32 cellular contexts compared by ENCODE assay signal in genomic region chr2:32379352-32379751, GRCh38. TPM values are rescaled to one million over a fixed set of nuclear protein-coding genes. Genes with fewer than 3 reads are reported as not detected.
DNase-seq lines count a peak whose midpoint lies in the region; ATAC-seq, FAIRE-seq and TF ChIP-seq lines count a peak whose summit lies in the region.
"Had no signal": no experiment of that assay in that cellular context is flagged by ENCODE, and none has a peak within 500 bp of the region (broad histone marks: within the 10 kb centered on the region; RNA-seq: fewer than 3 reads in every experiment).

No MANE protein-coding gene starts in this region.

- no peak for DNase-seq in A549 (ENCODE audit: low read depth in 1 of 2, low spot score in 1 of 2)
- no peak for DNase-seq in HFFc6
- no peak for DNase-seq in endodermal cell
- DNase-seq in mucosa of descending colon, result no peak
- DNase-seq in dedifferentiated amniotic fluid mesenchymal stem cell (ENCODE audit: extremely low spot score), result no peak
- no peak for DNase-seq in activated gamma-delta T cell (lab: John Stamatoyannopoulos, UW)
- no peak for DNase-seq in lower leg skin (ENCODE audit: low spot score in 2 of 2)
- DNase-seq: activated CD4-positive, alpha-beta T cell treated with anti-CD3 and anti-CD28 coated beads, Interleukin-2, amount 10 ng/mL, durations not matched to agents 7 days and 5 days; amygdala; Calu3; DND-41; effector memory CD4-positive, alpha-beta T cell; foreskin keratinocyte; KG1; MM.1S; naive thymus-derived CD4-positive, alpha-beta T cell; NCI-H2029 treated with DMSO at 0.1 percent for 48 hours; NCI-H2227 treated with DMSO at 0.1 percent for 48 hours; NCI-H748 treated with DMSO at 0.1 percent for 48 hours; ovary; right cardiac atrium; stimulated activated CD4-positive, alpha-beta T cell treated with anti-CD3 and anti-CD28 coated beads, Interleukin-12 subunit alpha, Interleukin-12 subunit beta, amount 100 ng/mL, for 4 hours; stimulated activated CD4-positive, alpha-beta T cell treated with anti-CD3 and anti-CD28 coated beads, Interleukin-4, amount 100 ng/mL, for 24 hours; stimulated activated naive B cell treated with anti-CD40 and anti-IgM and Interleukin-4, amounts not matched to agents 10 μg/mL and 1 μg/mL and 100 μg/mL, for 72 hours; upper lobe of right lung; WERI-Rb-1 had no signal

- H3K4me1 Mint-ChIP-seq in HFFc6 (ENCODE audit: low read depth) (peaks cover 40% of the 10 kb centered on the region), endodermal cell (peaks cover 33% of the 10 kb centered on the region)

- CTCF ChIA-PET in A549 (lab: Yijun Ruan, JAX), result no interaction called here

- H3K9me3 ChIP-seq in A549 (no peaks in the 10 kb centered on the region), endodermal cell (ENCODE audit: control insufficient read depth, low read length) (no peaks in the 10 kb centered on the region), mucosa of descending colon (no peaks in the 10 kb centered on the region)
- H3K9me3 ChIP-seq: esophagus muscularis mucosa, ovary, upper lobe of right lung had no signal

- H3K27ac ChIP-seq in A549 (no peak overlapping the region), endodermal cell (ENCODE audit: low read depth, low read length) (no peak overlapping the region)
- H3K27ac ChIP-seq: esophagus muscularis mucosa, foreskin keratinocyte, ovary, upper lobe of right lung, WERI-Rb-1 had no signal

- H3K36me3 Mint-ChIP-seq in HFFc6 (ENCODE audit: low read depth) (peaks cover 9% of the 10 kb centered on the region), endodermal cell (ENCODE audit: low read depth) (peaks cover 23% of the 10 kb centered on the region)

- H3K4me3 ChIP-seq in A549 (no peak overlapping the region), endodermal cell (ENCODE audit: low read length) (peak overlapping the region; percentile 72), mucosa of descending colon (no peak overlapping the region), lower leg skin (ENCODE audit: low read depth, poor library complexity, severe bottlenecking) (no peak overlapping the region)
- H3K4me3 ChIP-seq: esophagus muscularis mucosa, ovary, upper lobe of right lung had no signal

- intact Hi-C loops in mucosa of descending colon (cut with DNase I, micrococcal nuclease), result no loop called here
- intact Hi-C loops in lower leg skin (cut with DNase I; ENCODE audit: low total_unique reads), result no loop called here

- no peak for TF ChIP-seq RAD21 in A549 (conservative IDR thresholded peaks at IDR 0.05 in 1 of 2, IDR thresholded peaks at IDR 0.05 in 1 of 2)

- peak; percentile 28 for FAIRE-seq in A549 (lab: Jason Lieb, UNC)
- FAIRE-seq: HTR-8/SVneo had no signal

- no peak overlapping the region for H3K9ac ChIP-seq in endodermal cell (ENCODE audit: extremely low read depth, low read length, poor library complexity, severe bottlenecking)

- TF ChIP-seq EP300 in A549 (IDR thresholded peaks at IDR 0.05), result no peak

- POLR2A ChIA-PET in A549 (lab: Yijun Ruan, JAX), result no interaction called here

- TF ChIP-seq POLR2A in A549 (IDR thresholded peaks at IDR 0.05; ENCODE audit: low read length) (no peak), lower leg skin (IDR thresholded peaks at IDR 0.05) (no peak)

- no peaks in the 10 kb centered on the region for H3K27me3 Mint-ChIP-seq in HFFc6 (ENCODE audit: insufficient read depth)
- no peaks in the 10 kb centered on the region for H3K27me3 Mint-ChIP-seq in endodermal cell (ENCODE audit: insufficient read depth)
- H3K27me3 Mint-ChIP-seq: activated CD4-positive, alpha-beta T cell treated with anti-CD3 and anti-CD28 coated beads, Interleukin-2, amount 10 ng/mL, durations not matched to agents 7 days and 5 days; activated naive CD4-positive, alpha-beta T cell treated with anti-CD3 and anti-CD28 coated beads, Interleukin-2, amount 50 U/mL, for 24 hours; naive thymus-derived CD4-positive, alpha-beta T cell; stimulated activated naive B cell treated with anti-CD40 and anti-IgM and Interleukin-4, amounts not matched to agents 10 μg/mL and 1 μg/mL and 100 μg/mL, for 72 hours had no signal

- ATAC-seq in A549, result no peak
- ATAC-seq in mucosa of descending colon, result peak; percentile 25
- no peak for ATAC-seq in GM21619 (IDR thresholded peaks at IDR 0.05; ENCODE audit: unreplicated experiment)
- ATAC-seq: foreskin keratinocyte; HCT116; naive thymus-derived CD4-positive, alpha-beta T cell; right cardiac atrium; stimulated activated naive B cell treated with anti-CD40 and anti-IgM and Interleukin-4, amounts not matched to agents 10 μg/mL and 1 μg/mL and 100 μg/mL, for 72 hours; upper lobe of right lung had no signal

- no peak overlapping the region for H3K4me2 ChIP-seq in A549

- peak overlapping the region; percentile 9; the same call in 1 of the 2 replicates for H3K27ac Mint-ChIP-seq in HFFc6
- H3K27ac Mint-ChIP-seq in endodermal cell, result peak overlapping the region; percentile 67
- H3K27ac Mint-ChIP-seq: activated naive CD4-positive, alpha-beta T cell treated with anti-CD3 and anti-CD28 coated beads, Interleukin-2, amount 50 U/mL, for 24 hours; stimulated activated naive B cell treated with anti-CD40 and anti-IgM and Interleukin-4, amounts not matched to agents 10 μg/mL and 1 μg/mL and 100 μg/mL, for 72 hours had no signal

- peaks cover 35% of the 10 kb centered on the region for H3K4me1 ChIP-seq in A549
- no peaks in the 10 kb centered on the region for H3K4me1 ChIP-seq in endodermal cell (ENCODE audit: control insufficient read depth, insufficient read depth, low read length)
- peaks cover 10% of the 10 kb centered on the region for H3K4me1 ChIP-seq in mucosa of descending colon (ENCODE audit: low read depth)
- H3K4me1 ChIP-seq: foreskin keratinocyte had no signal

- TF ChIP-seq CTCF in A549 (IDR thresholded peaks at IDR 0.05) (no peak), HFFc6 (IDR thresholded peaks at IDR 0.05) (no peak), endodermal cell (conservative IDR thresholded peaks at IDR 0.05) (no peak), mucosa of descending colon (IDR thresholded peaks at IDR 0.05) (no peak), lower leg skin (IDR thresholded peaks at IDR 0.05) (no peak)

- H3K36me3 ChIP-seq in endodermal cell (ENCODE audit: control insufficient read depth, insufficient read depth, low read length), result peaks cover 22% of the 10 kb centered on the region
- H3K36me3 ChIP-seq in mucosa of descending colon (ENCODE audit: low read depth), result no peaks in the 10 kb centered on the region
- H3K36me3 ChIP-seq: ovary had no signal

- H3K4me3 Mint-ChIP-seq in HFFc6, result no peak overlapping the region
- H3K4me3 Mint-ChIP-seq in endodermal cell, result peak overlapping the region; percentile 28
- H3K4me3 Mint-ChIP-seq: activated CD4-positive, alpha-beta T cell treated with anti-CD3 and anti-CD28 coated beads, Interleukin-2, amount 10 ng/mL, durations not matched to agents 7 days and 5 days; activated naive CD4-positive, alpha-beta T cell treated with anti-CD3 and anti-CD28 coated beads, Interleukin-2, amount 50 U/mL, for 24 hours; stimulated activated naive B cell treated with anti-CD40 and anti-IgM and Interleukin-4, amounts not matched to agents 10 μg/mL and 1 μg/mL and 100 μg/mL, for 72 hours; T-helper 2 cell treated with Interferon-gamma antibody and Interleukin-4, amounts not matched to agents 5 μg/mL and 100 μg/mL, for 36 hours had no signal

- H3K9me3 Mint-ChIP-seq in HFFc6 (no peaks in the 10 kb centered on the region), endodermal cell (no peaks in the 10 kb centered on the region)
- H3K9me3 Mint-ChIP-seq: activated CD4-positive, alpha-beta T cell treated with anti-CD3 and anti-CD28 coated beads, Interleukin-2, amount 10 ng/mL, durations not matched to agents 7 days and 5 days; activated naive CD4-positive, alpha-beta T cell treated with anti-CD3 and anti-CD28 coated beads, Interleukin-2, amount 50 U/mL, for 24 hours; naive thymus-derived CD4-positive, alpha-beta T cell; stimulated activated naive B cell treated with anti-CD40 and anti-IgM and Interleukin-4, amounts not matched to agents 10 μg/mL and 1 μg/mL and 100 μg/mL, for 72 hours; T-helper 2 cell treated with Interferon-gamma antibody and Interleukin-4, amounts not matched to agents 5 μg/mL and 100 μg/mL, for 36 hours had no signal

- no peaks in the 10 kb centered on the region for H3K27me3 ChIP-seq in endodermal cell (ENCODE audit: control insufficient read depth, insufficient read depth, low read length, poor library complexity, severe bottlenecking)
- H3K27me3 ChIP-seq: esophagus muscularis mucosa, foreskin keratinocyte, ovary, upper lobe of right lung had no signal

TF ChIP-seq in A549, 52 proteins besides CTCF, POLR2A, EP300 and RAD21 (continues in another document):
- TF ChIP-seq HOXB13 (CRISPR knock-in tag; IDR thresholded peaks at IDR 0.05; ENCODE audit: low read depth) (no peak), SMC3 (IDR thresholded peaks at IDR 0.05) (no peak), ESRRA (IDR thresholded peaks at IDR 0.05; ENCODE audit: borderline replicate concordance, low read length) (no peak), BCL3 (IDR thresholded peaks at IDR 0.05) (no peak), MAX (IDR thresholded peaks at IDR 0.05) (no peak), MAZ (IDR thresholded peaks at IDR 0.05; ENCODE audit: borderline replicate concordance, low read depth, low read length) (no peak)

RNA-seq across cellular contexts. Expression of gene BIRC6, which starts 22.5 kb away (rescaled TPM):
- polyA plus RNA-seq in A549 (2011; rRNA removed) (111 and 161 TPM in 2 replicates), A549 (2017; fragmentation: RNase III; extraction: RNeasy Plus Mini Kit Qiagen cat#74134 plus additional on column Dnase treatment) (20.3 to 21.9 TPM (median 21.0 TPM) in 3 replicates)
- 19.1 and 24.1 TPM in 2 replicates for polyA plus RNA-seq in A549 (2012; cell fraction: cytosol; rRNA removed)
- 33.0 and 45.7 TPM in 2 replicates for polyA plus RNA-seq in A549 (2012; cell fraction: nucleus; rRNA removed)
- 919 and 960 TPM in 2 replicates for polyA minus RNA-seq in A549 (2011; rRNA and poly(A)+ RNA removed)
- total RNA-seq in HFFc6 (2021; fragmentation: NEBNext Ultra II Directional; extraction: Animal tissue kit (Norgen Biotek cat#: 25700)), result 10 to 100 TPM; 54.1 to 72.2 (median 57.7) TPM
- total RNA-seq in endodermal cell (100 to 1,000 TPM in 1 of 2 donors, 10 to 100 TPM in 1; 84.6 to 111 TPM), mucosa of descending colon (100 to 1,000 TPM; 102 to 136 (median 112) TPM), lower leg skin (100 to 1,000 TPM in 2 of 4 donors, 10 to 100 TPM in 2; 70.3 to 146 (median 95.6) TPM)
- 24.3 TPM for polyA plus RNA-seq in endodermal cell (2013, experiment 1 of 2)
- polyA plus RNA-seq in endodermal cell (2013, experiment 2 of 2), result 26.5 TPM
